25 cellular contexts compared by ENCODE assay signal in the genomic region with DNA sequence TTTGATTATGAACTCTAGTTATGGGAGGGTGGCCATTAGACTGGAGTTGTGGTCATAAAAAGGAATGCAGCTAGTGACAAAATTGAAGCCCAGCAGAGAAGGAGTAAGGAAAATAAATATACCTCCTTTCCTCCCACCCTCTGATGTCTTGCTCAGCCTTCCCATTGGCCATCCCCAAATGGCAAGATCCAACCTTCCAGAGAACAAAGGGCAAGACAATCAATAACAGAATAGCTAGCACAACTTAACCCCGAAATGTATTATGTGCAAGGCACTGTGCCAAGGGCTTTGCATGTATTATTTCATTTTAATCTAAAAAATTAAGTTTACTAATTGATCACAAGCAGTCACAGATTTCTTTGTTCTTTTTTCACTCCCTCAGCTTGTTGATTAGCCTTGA. TPM values are rescaled to one million over a fixed set of nuclear protein-coding genes. Genes with fewer than 3 reads are reported as not detected.
A peak's percentile ranks its signal among the peaks of the same experiment; 100 is the strongest.
DNase-seq lines count a peak whose midpoint lies in the region; ATAC-seq, FAIRE-seq and TF ChIP-seq lines count a peak whose summit lies in the region.
"Had no signal": no experiment of that assay in that cellular context is flagged by ENCODE, and none has a peak within 500 bp of the region (broad histone marks: within the 10 kb centered on the region; RNA-seq: fewer than 3 reads in every experiment).

No MANE protein-coding gene starts in this region.

- no peak for TF ChIP-seq POLR2A in GM12891 (IDR thresholded peaks at IDR 0.05; ENCODE audit: low read depth, low read length)

- H3K27ac ChIP-seq in KOPT-K1 (ENCODE audit: low read depth, low read length, poor library complexity, severe bottlenecking) (peak overlapping the region; percentile 78), coronary artery (peak overlapping the region; percentile 92 to 97), muscle layer of duodenum (ENCODE audit: low read length) (peak overlapping the region; percentile 94), thoracic aorta (peak overlapping the region; percentile 94 to 95)
- H3K27ac ChIP-seq: C4-2B, neutrophil, SK-N-MC, skin epidermis had no signal

- ATAC-seq in thoracic aorta (ENCODE audit: insufficient number of reproducible peaks, low FRiP score, low read depth) (no peak), GM18498 (IDR thresholded peaks at IDR 0.05; ENCODE audit: unreplicated experiment) (no peak), HG03520 (IDR thresholded peaks at IDR 0.05; ENCODE audit: unreplicated experiment) (no peak)
- ATAC-seq: activated naive CD4-positive, alpha-beta T cell treated with anti-CD3 and anti-CD28 coated beads, Interleukin-2, amount 50 U/mL, for 72 hours; HCT116 had no signal

- H3K9me3 ChIP-seq in KOPT-K1 (ENCODE audit: insufficient read depth, low read length, poor library complexity, severe bottlenecking) (no peaks in the 10 kb centered on the region), muscle layer of duodenum (ENCODE audit: control insufficient read depth in 1 of 2, low read length in 2 of 2) (no peaks in the 10 kb centered on the region), thoracic aorta (no peaks in the 10 kb centered on the region)
- H3K9me3 ChIP-seq: Caco-2, neutrophil had no signal

- TF ChIP-seq CTCF in coronary artery (IDR thresholded peaks at IDR 0.05) (no peak), thoracic aorta (IDR thresholded peaks at IDR 0.05) (no peak)

- peaks cover 9 to 26% of the 10 kb centered on the region in 2 donors for H3K4me1 ChIP-seq in muscle layer of duodenum (ENCODE audit: control insufficient read depth in 1 of 2, insufficient read depth in 2 of 2, low read length in 2 of 2)
- H3K4me1 ChIP-seq in thoracic aorta (ENCODE audit: control insufficient read depth in 1 of 2, low read depth in 2 of 2): peaks cover 28 to 65% of the 10 kb centered on the region in 2 donors

- DNase-seq in coronary artery (ENCODE audit: low spot score) (no peak), thoracic aorta (ENCODE audit: low spot score) (no peak), GM12891 (ENCODE audit: insufficient read length, low spot score) (no peak)
- DNase-seq: activated CD4-positive, alpha-beta memory T cell treated with anti-CD3 and anti-CD28 coated beads for 36 hours; activated CD4-positive, CD25-positive, alpha-beta regulatory T cell treated with anti-CD3 and anti-CD28 coated beads, Interleukin-2, amount 50 U/mL, for 72 hours; Caco-2; DMS79 treated with DMSO at 0.1 percent for 48 hours; Karpas-422; MV-4-11; NCI-H146; NCI-H446 treated with DMSO at 0.1 percent for 48 hours; NCI-H82; RPMI8226; substantia nigra had no signal

- H3K27me3 ChIP-seq in muscle layer of duodenum (ENCODE audit: low read depth, low read length): no peaks in the 10 kb centered on the region
- H3K27me3 ChIP-seq in thoracic aorta (replicated peaks; ENCODE audit: insufficient read depth): no peaks in the 10 kb centered on the region

- H3K4me3 ChIP-seq in coronary artery (peak overlapping the region; percentile 83), muscle layer of duodenum (ENCODE audit: low read depth in 1 of 2, low read length in 2 of 2) (peak overlapping the region; percentile 75 to 83), thoracic aorta (peak overlapping the region; percentile 87)
- H3K4me3 ChIP-seq: SK-N-MC, skin epidermis had no signal

- no peak for FAIRE-seq in GM12891 (lab: Jason Lieb, UNC)
- FAIRE-seq: urothelium cell line had no signal

- H3K36me3 ChIP-seq in KOPT-K1 (ENCODE audit: insufficient read depth, low read length) (no peaks in the 10 kb centered on the region), muscle layer of duodenum (ENCODE audit: control insufficient read depth in 1 of 2, insufficient read depth in 2 of 2, low read length in 2 of 2) (no peaks in the 10 kb centered on the region), thoracic aorta (no peaks in the 10 kb centered on the region)
- H3K36me3 ChIP-seq: neutrophil had no signal

TF ChIP-seq in GM12891, 5 proteins besides CTCF, POLR2A, EP300 and RAD21:
- no peak for TF ChIP-seq POU2F2 (IDR thresholded peaks at IDR 0.05; ENCODE audit: low read depth, low read length)
- no peak for TF ChIP-seq PAX5 (IDR thresholded peaks at IDR 0.05; ENCODE audit: insufficient read depth, low read length, severe bottlenecking)
- no peak for TF ChIP-seq TAF1 (IDR thresholded peaks at IDR 0.05; ENCODE audit: low read depth, low read length)
- no peak for TF ChIP-seq SPI1 (IDR thresholded peaks at IDR 0.05; ENCODE audit: low read depth, low read length)
- no peak for TF ChIP-seq POLR2AphosphoS5 (IDR thresholded peaks at IDR 0.05; ENCODE audit: low read depth, low read length)

RNA-seq across cellular contexts. Expression of gene ITGA1, which starts 3.6 kb away (rescaled TPM):
- 100 to 1,000 TPM; 125 to 169 TPM for total RNA-seq in thoracic aorta
- 2.1 TPM for polyA plus RNA-seq in GM12891 (2012; ENCODE audit: low read depth, missing spikeins)

RNA-seq across cellular contexts. Expression of gene PELO, which starts 3.6 kb away (rescaled TPM):
- total RNA-seq in thoracic aorta: 10 to 100 TPM; 28.8 to 44.7 TPM
- 6.0 TPM for polyA plus RNA-seq in GM12891 (2012; ENCODE audit: low read depth, missing spikeins)
